ENCODE assay signal across 12 cellular contexts in the genomic region with DNA sequence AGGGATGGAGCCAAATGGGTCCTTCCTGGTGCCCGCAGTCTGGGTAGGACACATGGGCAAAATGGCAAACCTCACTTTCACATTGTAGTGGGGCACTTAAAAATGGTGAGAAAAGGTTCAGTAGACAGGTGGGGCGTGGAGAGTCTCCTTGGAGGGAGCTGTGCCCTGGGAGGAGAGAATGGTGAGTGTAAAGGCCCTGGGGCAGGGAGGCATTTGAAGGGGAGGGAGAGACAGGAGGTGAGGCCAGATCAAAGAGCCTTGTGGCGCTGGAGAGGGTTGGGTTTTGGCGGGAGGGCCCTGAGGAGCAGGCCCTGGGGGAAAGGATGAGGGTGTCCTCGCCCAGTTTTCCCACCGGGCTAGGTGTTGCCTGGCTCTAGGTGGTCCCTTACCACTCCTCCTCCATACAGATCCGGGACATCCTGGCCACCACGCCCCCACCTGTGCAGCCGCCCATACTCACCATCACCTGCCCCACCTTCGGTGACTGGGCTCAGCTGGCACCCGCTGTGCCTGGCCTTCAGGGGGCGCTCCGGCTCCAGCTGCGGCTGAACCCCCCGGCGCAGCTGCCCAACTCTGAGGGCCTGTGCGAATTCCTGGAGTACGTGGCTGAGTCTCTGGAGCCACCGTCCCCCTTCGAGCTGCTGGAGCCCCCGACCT. TPM values are rescaled to one million over a fixed set of nuclear protein-coding genes. Genes with fewer than 3 reads are reported as not detected.
A peak's percentile ranks its signal among the peaks of the same experiment; 100 is the strongest.
DNase-seq lines count a peak whose midpoint lies in the region; ATAC-seq and TF ChIP-seq lines count a peak whose summit lies in the region.
"Had no signal": no experiment of that assay in that cellular context is flagged by ENCODE, and none has a peak within 500 bp of the region (broad histone marks: within the 10 kb centered on the region; RNA-seq: fewer than 3 reads in every experiment).

No MANE protein-coding gene starts in this region.

- no peak overlapping the region for H3K4me2 ChIP-seq in OCI-LY1 (ENCODE audit: low read length)

- H3K27me3 ChIP-seq in OCI-LY1 (ENCODE audit: insufficient read depth, low read length), result no peaks in the 10 kb centered on the region
- no peaks in the 10 kb centered on the region for H3K27me3 ChIP-seq in uterus
- H3K27me3 ChIP-seq: SJCRH30, tibial artery had no signal

- no peaks in the 10 kb centered on the region for H3K79me2 ChIP-seq in OCI-LY1 (ENCODE audit: insufficient read depth, low read length)

- H3K9me2 ChIP-seq in OCI-LY1 (ENCODE audit: low read depth, low read length), result no peaks in the 10 kb centered on the region

- no peaks in the 10 kb centered on the region for H3K9me3 Mint-ChIP-seq in activated CD4-positive, alpha-beta T cell treated with anti-CD3 and anti-CD28 coated beads, Interleukin-2, amount 10 ng/mL, durations not matched to agents 24 days and 14 days
- H3K9me3 Mint-ChIP-seq in activated CD4-positive, alpha-beta T cell treated with anti-CD3 and anti-CD28 coated beads, Interleukin-2, amount 10 ng/mL, durations not matched to agents 7 days and 5 days, result no peaks in the 10 kb centered on the region
- no peaks in the 10 kb centered on the region for H3K9me3 Mint-ChIP-seq in stimulated activated memory B cell treated with anti-CD40 and anti-IgM and Interleukin-4, amounts not matched to agents 10 μg/mL and 1 μg/mL and 100 μg/mL, for 72 hours
- H3K9me3 Mint-ChIP-seq: central memory CD8-positive, alpha-beta T cell had no signal

- H3K9ac ChIP-seq in OCI-LY1 (ENCODE audit: low read length), result no peak overlapping the region

- peaks cover 39% of the 10 kb centered on the region for H3K36me3 Mint-ChIP-seq in activated CD4-positive, alpha-beta T cell treated with anti-CD3 and anti-CD28 coated beads, Interleukin-2, amount 10 ng/mL, durations not matched to agents 24 days and 14 days (ENCODE audit: low read depth)
- peaks cover 33% of the 10 kb centered on the region for H3K36me3 Mint-ChIP-seq in activated CD4-positive, alpha-beta T cell treated with anti-CD3 and anti-CD28 coated beads, Interleukin-2, amount 10 ng/mL, durations not matched to agents 7 days and 5 days (ENCODE audit: low read depth)
- peaks cover 59% of the 10 kb centered on the region for H3K36me3 Mint-ChIP-seq in stimulated activated memory B cell treated with anti-CD40 and anti-IgM and Interleukin-4, amounts not matched to agents 10 μg/mL and 1 μg/mL and 100 μg/mL, for 72 hours

- no peak overlapping the region for H3K4me3 ChIP-seq in OCI-LY1 (ENCODE audit: low read depth, low read length, poor library complexity, severe bottlenecking)
- no peak overlapping the region for H3K4me3 ChIP-seq in epithelial cell of proximal tubule (ENCODE audit: low read depth, low read length)
- no peak overlapping the region for H3K4me3 ChIP-seq in uterus
- H3K4me3 ChIP-seq: SJCRH30, tibial artery had no signal

- H3K27ac ChIP-seq in OCI-LY1 (ENCODE audit: low read depth, low read length, poor library complexity, severe bottlenecking) (no peak overlapping the region), uterus (no peak overlapping the region)
- H3K27ac ChIP-seq: SJCRH30, tibial artery had no signal

- H3K4me1 ChIP-seq in OCI-LY1 (ENCODE audit: insufficient read depth, low read length, severe bottlenecking) (peaks cover 7% of the 10 kb centered on the region), uterus (peaks cover 0 to 12% of the 10 kb centered on the region in 2 donors)

- no peaks in the 10 kb centered on the region for H3F3A ChIP-seq in OCI-LY1 (ENCODE audit: insufficient read depth, low read length)

- intact Hi-C loops in activated CD4-positive, alpha-beta T cell treated with anti-CD3 and anti-CD28 coated beads, Interleukin-2, amount 10 ng/mL, durations not matched to agents 24 days and 14 days (cut with micrococcal nuclease), result no loop called here
- intact Hi-C loops in uterus (cut with DNase I; ENCODE audit: low total_unique reads), result no loop called here

- no peak overlapping the region for H3K4me3 Mint-ChIP-seq in activated CD4-positive, alpha-beta T cell treated with anti-CD3 and anti-CD28 coated beads, Interleukin-2, amount 10 ng/mL, durations not matched to agents 24 days and 14 days
- H3K4me3 Mint-ChIP-seq in activated CD4-positive, alpha-beta T cell treated with anti-CD3 and anti-CD28 coated beads, Interleukin-2, amount 10 ng/mL, durations not matched to agents 7 days and 5 days, result no peak overlapping the region
- no peak overlapping the region for H3K4me3 Mint-ChIP-seq in stimulated activated memory B cell treated with anti-CD40 and anti-IgM and Interleukin-4, amounts not matched to agents 10 μg/mL and 1 μg/mL and 100 μg/mL, for 72 hours
- H3K4me3 Mint-ChIP-seq: central memory CD8-positive, alpha-beta T cell had no signal

- H3K4me1 Mint-ChIP-seq in activated CD4-positive, alpha-beta T cell treated with anti-CD3 and anti-CD28 coated beads, Interleukin-2, amount 10 ng/mL, durations not matched to agents 24 days and 14 days, result peaks cover 23% of the 10 kb centered on the region
- H3K4me1 Mint-ChIP-seq in activated CD4-positive, alpha-beta T cell treated with anti-CD3 and anti-CD28 coated beads, Interleukin-2, amount 10 ng/mL, durations not matched to agents 7 days and 5 days, result peaks cover 24% of the 10 kb centered on the region
- peaks cover 22% of the 10 kb centered on the region for H3K4me1 Mint-ChIP-seq in stimulated activated memory B cell treated with anti-CD40 and anti-IgM and Interleukin-4, amounts not matched to agents 10 μg/mL and 1 μg/mL and 100 μg/mL, for 72 hours

- ATAC-seq in stimulated activated memory B cell treated with anti-CD40 and anti-IgM and Interleukin-4, amounts not matched to agents 10 μg/mL and 1 μg/mL and 100 μg/mL, for 72 hours, result peak; percentile 25

- no peak for TF ChIP-seq POLR2A in uterus (IDR thresholded peaks at IDR 0.05)

- no peaks in the 10 kb centered on the region for H3K27me3 Mint-ChIP-seq in activated CD4-positive, alpha-beta T cell treated with anti-CD3 and anti-CD28 coated beads, Interleukin-2, amount 10 ng/mL, durations not matched to agents 24 days and 14 days
- H3K27me3 Mint-ChIP-seq in activated CD4-positive, alpha-beta T cell treated with anti-CD3 and anti-CD28 coated beads, Interleukin-2, amount 10 ng/mL, durations not matched to agents 7 days and 5 days, result no peaks in the 10 kb centered on the region
- no peaks in the 10 kb centered on the region for H3K27me3 Mint-ChIP-seq in stimulated activated memory B cell treated with anti-CD40 and anti-IgM and Interleukin-4, amounts not matched to agents 10 μg/mL and 1 μg/mL and 100 μg/mL, for 72 hours
- H3K27me3 Mint-ChIP-seq: central memory CD8-positive, alpha-beta T cell had no signal

- no peaks in the 10 kb centered on the region for H3K9me3 ChIP-seq in OCI-LY1 (ENCODE audit: low read length)
- H3K9me3 ChIP-seq in uterus, result no peaks in the 10 kb centered on the region
- H3K9me3 ChIP-seq: SJCRH30, tibial artery had no signal

- H4K20me1 ChIP-seq in OCI-LY1 (ENCODE audit: insufficient read depth, low read length), result no peaks in the 10 kb centered on the region

- POLR2A ChIA-PET in activated CD4-positive, alpha-beta T cell treated with anti-CD3 and anti-CD28 coated beads, Interleukin-2, amount 10 ng/mL, durations not matched to agents 7 days and 5 days (lab: Charles Lee), result no interaction called here

- H3K27ac Mint-ChIP-seq in activated CD4-positive, alpha-beta T cell treated with anti-CD3 and anti-CD28 coated beads, Interleukin-2, amount 10 ng/mL, durations not matched to agents 24 days and 14 days, result no peak overlapping the region
- H3K27ac Mint-ChIP-seq in activated CD4-positive, alpha-beta T cell treated with anti-CD3 and anti-CD28 coated beads, Interleukin-2, amount 10 ng/mL, durations not matched to agents 7 days and 5 days, result no peak overlapping the region
- no peak overlapping the region for H3K27ac Mint-ChIP-seq in stimulated activated memory B cell treated with anti-CD40 and anti-IgM and Interleukin-4, amounts not matched to agents 10 μg/mL and 1 μg/mL and 100 μg/mL, for 72 hours

- peak; percentile 68 for DNase-seq in activated CD4-positive, alpha-beta T cell treated with anti-CD3 and anti-CD28 coated beads, Interleukin-2, amount 10 ng/mL, durations not matched to agents 24 days and 14 days
- DNase-seq in activated CD4-positive, alpha-beta T cell treated with anti-CD3 and anti-CD28 coated beads, Interleukin-2, amount 10 ng/mL, durations not matched to agents 7 days and 5 days, result no peak
- DNase-seq in epithelial cell of proximal tubule (ENCODE audit: low read depth) (no peak), uterus (no peak), activated gamma-delta T cell (lab: John Stamatoyannopoulos, UW) (no peak), NCI-H69 (lab: John Stamatoyannopoulos, UW) (no peak)
- DNase-seq: SJCRH30, tibial artery had no signal

- CTCF ChIA-PET in activated CD4-positive, alpha-beta T cell treated with anti-CD3 and anti-CD28 coated beads, Interleukin-2, amount 10 ng/mL, durations not matched to agents 7 days and 5 days (lab: Charles Lee), result interaction anchor here (0.7 to 3.1 kb wide), 7 partner anchors 10 to 207 kb away, joined by 3 to 15 read pairs (median 3); a partner anchor contains a TSS

- H3K36me3 ChIP-seq in OCI-LY1 (ENCODE audit: insufficient read depth, low read length) (peaks cover 61% of the 10 kb centered on the region), uterus (no peaks in the 10 kb centered on the region)

- H2AFZ ChIP-seq in OCI-LY1 (ENCODE audit: low read length), result no peak overlapping the region

- TF ChIP-seq CTCF in OCI-LY1 (IDR thresholded peaks at IDR 0.05; ENCODE audit: low read length) (peak; percentile 82), epithelial cell of proximal tubule (conservative IDR thresholded peaks at IDR 0.05; ENCODE audit: low read depth, low read length) (peak; percentile 51), uterus (IDR thresholded peaks at IDR 0.05) (no peak)

RNA-seq across cellular contexts. Expression of a gene that starts 6.3 kb away (rescaled TPM):
- total RNA-seq in activated CD4-positive, alpha-beta T cell treated with anti-CD3 and anti-CD28 coated beads, Interleukin-2, amount 10 ng/mL, durations not matched to agents 24 days and 14 days, result 69.0 and 70.3 TPM in 2 replicates
- total RNA-seq in activated CD4-positive, alpha-beta T cell treated with anti-CD3 and anti-CD28 coated beads, Interleukin-2, amount 10 ng/mL, durations not matched to agents 7 days and 5 days, result 10 to 100 TPM; 75.3 to 75.7 TPM
- 48.8 and 50.6 TPM in 2 replicates for total RNA-seq in epithelial cell of proximal tubule
- 10 to 100 TPM in 3 of 4 donors, 1 to 10 TPM in 1; 6.2 to 78.7 (median 50.3) TPM for total RNA-seq in uterus

RNA-seq across cellular contexts. Expression of a gene that starts 25.7 kb away (rescaled TPM):
- 91.9 and 96.2 TPM in 2 replicates for total RNA-seq in activated CD4-positive, alpha-beta T cell treated with anti-CD3 and anti-CD28 coated beads, Interleukin-2, amount 10 ng/mL, durations not matched to agents 24 days and 14 days
- total RNA-seq in activated CD4-positive, alpha-beta T cell treated with anti-CD3 and anti-CD28 coated beads, Interleukin-2, amount 10 ng/mL, durations not matched to agents 7 days and 5 days, result 10 to 100 TPM; 76.3 to 84.1 TPM
- total RNA-seq in epithelial cell of proximal tubule (4.2 and 18.0 TPM in 2 replicates), uterus (1 to 10 TPM in 2 of 4 donors, under 1 TPM in 1, not detected in 1; under 0.01 to 3.8 (median 1.4) TPM)
- total RNA-seq: myocyte had no signal

RNA-seq across cellular contexts. Expression of a gene that starts 37.4 kb away (rescaled TPM):
- total RNA-seq in activated CD4-positive, alpha-beta T cell treated with anti-CD3 and anti-CD28 coated beads, Interleukin-2, amount 10 ng/mL, durations not matched to agents 24 days and 14 days, result 0.02 TPM in 2 replicates
- total RNA-seq in activated CD4-positive, alpha-beta T cell treated with anti-CD3 and anti-CD28 coated beads, Interleukin-2, amount 10 ng/mL, durations not matched to agents 7 days and 5 days, result under 1 TPM; 0.02 to 0.04 TPM
- total RNA-seq in epithelial cell of proximal tubule (0.06 TPM in 1 of 2 replicates, not detected in the other), uterus (under 1 TPM in 3 of 4 donors, not detected in 1; 0.21 to 0.35 (median 0.29) TPM)

Comparison
In these comparisons a context has a peak if more than half of its experiments do, and no peak if none do; other contexts are left out.
1. CTCF ChIP-seq: peak in OCI-LY1 (single experiment) and epithelial cell of proximal tubule (single experiment); none in uterus (0 of 4).